13 cellular contexts compared by ENCODE assay signal in genomic region chr2:84870306-84870705, GRCh38. TPM values are rescaled to one million over a fixed set of nuclear protein-coding genes. Genes with fewer than 3 reads are reported as not detected.
A peak's percentile ranks its signal among the peaks of the same experiment; 100 is the strongest.
DNase-seq lines count a peak whose midpoint lies in the region; ATAC-seq and TF ChIP-seq lines count a peak whose summit lies in the region.
"Had no signal": no experiment of that assay in that cellular context is flagged by ENCODE, and none has a peak within 500 bp of the region (broad histone marks: within the 10 kb centered on the region; RNA-seq: fewer than 3 reads in every experiment).

No MANE protein-coding gene starts in this region.

- TF ChIP-seq CTCF in activated CD8-positive, alpha-beta T cell treated with anti-CD3 and anti-CD28 coated beads for 36 hours (IDR thresholded peaks at IDR 0.05), result no peak

- H2BK15ac ChIP-seq in neuronal stem cell (ENCODE audit: low read length), result no peak overlapping the region

- H3K4me2 ChIP-seq in neuronal stem cell (ENCODE audit: insufficient read depth, low read length, poor library complexity, severe bottlenecking), result no peak overlapping the region

- intact Hi-C loops in activated CD8-positive, alpha-beta T cell treated with anti-CD3 and anti-CD28 coated beads for 36 hours (cut with micrococcal nuclease), result no loop called here

- H3K27me3 Mint-ChIP-seq in activated T-cell treated with anti-CD3 and anti-CD28 coated beads, Interleukin-2, amount 50 U/mL, for 24 hours, result no peaks in the 10 kb centered on the region
- no peaks in the 10 kb centered on the region for H3K27me3 Mint-ChIP-seq in activated CD8-positive, alpha-beta T cell treated with anti-CD3 and anti-CD28 coated beads for 36 hours

- peak overlapping the region; percentile 7 for H3K18ac ChIP-seq in neuronal stem cell (ENCODE audit: low read length)

- H3K4me1 ChIP-seq in neuronal stem cell (ENCODE audit: control insufficient read depth in 2 of 2, insufficient read depth in 1 of 2, low read depth in 1 of 2, low read length in 2 of 2), result no peaks in the 10 kb centered on the region
- H3K4me1 ChIP-seq: pancreas had no signal

- no peak overlapping the region for H3K4ac ChIP-seq in neuronal stem cell (ENCODE audit: low read length)

- peak overlapping the region; percentile 32 for H3K9ac ChIP-seq in neuronal stem cell (ENCODE audit: low read depth, low read length, poor library complexity)

- no peak overlapping the region for H2BK120ac ChIP-seq in neuronal stem cell (ENCODE audit: low read depth, low read length)

- H3K9me3 Mint-ChIP-seq in activated T-cell treated with anti-CD3 and anti-CD28 coated beads, Interleukin-2, amount 50 U/mL, for 24 hours, result no peaks in the 10 kb centered on the region
- peaks cover 4% of the 10 kb centered on the region for H3K9me3 Mint-ChIP-seq in activated CD8-positive, alpha-beta T cell treated with anti-CD3 and anti-CD28 coated beads for 36 hours
- H3K9me3 Mint-ChIP-seq: activated T-helper 2 cell treated with anti-CD3 and anti-CD28 coated beads, Interferon-gamma antibody, Interleukin-2, Interleukin-4, amounts not matched to agents 10 μg/mL and 5 μg/mL and 100 μg/mL, durations not matched to agents 14 hours and 24 hours and 36 hours had no signal

- H2AFZ ChIP-seq in neuronal stem cell (ENCODE audit: low read length), result no peak overlapping the region

- H3K14ac ChIP-seq in neuronal stem cell (ENCODE audit: low read length), result no peak overlapping the region

- no peak overlapping the region for H4K8ac ChIP-seq in neuronal stem cell (ENCODE audit: low read depth, low read length)

- H3K9me3 ChIP-seq in neuronal stem cell (replicated peaks in 1 of 2; ENCODE audit: control insufficient read depth in 2 of 2, insufficient read depth in 1 of 2, low read depth in 1 of 2, low read length in 2 of 2), result no peaks in the 10 kb centered on the region
- H3K9me3 ChIP-seq: pancreas had no signal

- H3K23ac ChIP-seq in neuronal stem cell (ENCODE audit: low read depth, low read length, poor library complexity), result no peak overlapping the region

- peak; percentile 31 for DNase-seq in activated T-cell treated with anti-CD3 and anti-CD28 coated beads, Interleukin-2, amount 50 U/mL, for 24 hours
- no peak for DNase-seq in activated T-cell treated with anti-CD3 and anti-CD28 coated beads for 4 hours
- DNase-seq in H7, result peak; percentile 24
- DNase-seq in activated CD8-positive, alpha-beta T cell treated with anti-CD3 and anti-CD28 coated beads for 36 hours, result no peak
- no peak for DNase-seq in neuronal stem cell (ENCODE audit: low spot score)
- no peak for DNase-seq in MV-4-11 (lab: John Stamatoyannopoulos, UW)
- DNase-seq in DMS153 treated with DMSO at 0.1 percent for 48 hours (lab: John Stamatoyannopoulos, UW; ENCODE audit: unreplicated experiment), result no peak
- DNase-seq: DMS153, mammary epithelial cell, NCI-H2171 treated with DMSO at 0.1 percent for 48 hours, pancreas had no signal

- no CpG with 5 or more reads among the region's 11 CpGs for WGBS in neuronal stem cell (ENCODE audit: extremely low coverage in 2 of 2, insufficient read length in 2 of 2, insufficient replicate concordance in 1 of 2), 2 donors

- H3K27ac ChIP-seq in neuronal stem cell (replicated peaks; ENCODE audit: low read length), result no peak overlapping the region
- H3K27ac ChIP-seq: pancreas had no signal

- H3K4me3 ChIP-seq in H7 (ENCODE audit: insufficient read depth, low read depth, low read length), result no peak overlapping the region
- no peak overlapping the region for H3K4me3 ChIP-seq in neuronal stem cell (ENCODE audit: low read length in 2 of 2)
- H3K4me3 ChIP-seq: pancreas had no signal

- H3K36me3 Mint-ChIP-seq in activated T-cell treated with anti-CD3 and anti-CD28 coated beads, Interleukin-2, amount 50 U/mL, for 24 hours (ENCODE audit: low read depth), result peaks cover 64% of the 10 kb centered on the region
- peaks cover 68% of the 10 kb centered on the region for H3K36me3 Mint-ChIP-seq in activated CD8-positive, alpha-beta T cell treated with anti-CD3 and anti-CD28 coated beads for 36 hours (ENCODE audit: low read depth)

- H3K36me3 ChIP-seq in H7 (replicated peaks; ENCODE audit: control insufficient read depth, insufficient read depth, low read length) (no peaks in the 10 kb centered on the region), neuronal stem cell (replicated peaks in 1 of 2; ENCODE audit: control insufficient read depth in 2 of 2, insufficient read depth in 2 of 2, low read length in 2 of 2) (no peaks in the 10 kb centered on the region)
- H3K36me3 ChIP-seq: pancreas had no signal

- POLR2A ChIA-PET in activated CD8-positive, alpha-beta T cell treated with anti-CD3 and anti-CD28 coated beads for 36 hours (lab: Charles Lee), result interaction anchor here (0.8 to 2.3 kb wide), 13 partner anchors 9 to 102 kb away, joined by 3 to 9 read pairs (median 5); partner anchors contain the start of gene TRABD2A

- no peak overlapping the region for H2BK12ac ChIP-seq in neuronal stem cell (ENCODE audit: low read length)

- ATAC-seq in activated CD8-positive, alpha-beta T cell treated with anti-CD3 and anti-CD28 coated beads for 36 hours, result no peak
- no peak for ATAC-seq in HG02623 (IDR thresholded peaks at IDR 0.05; ENCODE audit: unreplicated experiment)
- ATAC-seq: pancreas had no signal

- peaks cover 82% of the 10 kb centered on the region for H3K4me1 Mint-ChIP-seq in activated T-cell treated with anti-CD3 and anti-CD28 coated beads, Interleukin-2, amount 50 U/mL, for 24 hours (ENCODE audit: low read depth)
- peaks cover 77% of the 10 kb centered on the region for H3K4me1 Mint-ChIP-seq in activated CD8-positive, alpha-beta T cell treated with anti-CD3 and anti-CD28 coated beads for 36 hours (ENCODE audit: low read depth)

- H3K27me3 ChIP-seq in H7 (ENCODE audit: control insufficient read depth, insufficient read depth, low read length) (no peaks in the 10 kb centered on the region; the same call in 1 of the 2 replicates), neuronal stem cell (ENCODE audit: control insufficient read depth in 3 of 3, insufficient read depth in 3 of 3, low read depth in 1 of 3, low read length in 3 of 3) (peaks cover 0 to 12% (median 0%) of the 10 kb centered on the region in 3 experiments)
- H3K27me3 ChIP-seq: pancreas had no signal

- H2BK5ac ChIP-seq in neuronal stem cell (ENCODE audit: low read length), result no peak overlapping the region

- H2AK5ac ChIP-seq in neuronal stem cell (ENCODE audit: low read depth, low read length), result no peak overlapping the region

- H3K4me3 Mint-ChIP-seq in activated T-cell treated with anti-CD3 and anti-CD28 coated beads, Interleukin-2, amount 50 U/mL, for 24 hours, result no peak overlapping the region
- no peak overlapping the region for H3K4me3 Mint-ChIP-seq in activated CD8-positive, alpha-beta T cell treated with anti-CD3 and anti-CD28 coated beads for 36 hours

- H4K91ac ChIP-seq in neuronal stem cell (ENCODE audit: low read depth, low read length, poor library complexity), result no peak overlapping the region

- CTCF ChIA-PET in activated CD8-positive, alpha-beta T cell treated with anti-CD3 and anti-CD28 coated beads for 36 hours (lab: Charles Lee), result interaction anchor here (1.1 to 3.4 kb wide), 6 partner anchors 8 to 56 kb away, joined by 3 to 20 read pairs (median 5); partner anchors contain the start of gene TRABD2A

- no peaks in the 10 kb centered on the region for H3K79me1 ChIP-seq in neuronal stem cell (ENCODE audit: low read depth, low read length)

- H3K27ac Mint-ChIP-seq in activated T-cell treated with anti-CD3 and anti-CD28 coated beads, Interleukin-2, amount 50 U/mL, for 24 hours, result peak overlapping the region; percentile 66
- H3K27ac Mint-ChIP-seq in activated CD8-positive, alpha-beta T cell treated with anti-CD3 and anti-CD28 coated beads for 36 hours, result peak overlapping the region; percentile 37
- H3K27ac Mint-ChIP-seq: activated T-helper 2 cell treated with anti-CD3 and anti-CD28 coated beads, Interferon-gamma antibody, Interleukin-2, Interleukin-4, amounts not matched to agents 10 μg/mL and 5 μg/mL and 100 μg/mL, durations not matched to agents 14 hours and 24 hours and 36 hours had no signal

RNA-seq across cellular contexts. Expression of gene TRABD2A, which starts 10.6 kb away (rescaled TPM):
- total RNA-seq in H7 (2014; rRNA removed; shearing (Covaris generic)), result 4.2 and 7.6 TPM in 2 replicates
- 10 to 100 TPM; 56.3 to 56.4 TPM for total RNA-seq in activated CD8-positive, alpha-beta T cell treated with anti-CD3 and anti-CD28 coated beads for 36 hours
- polyA plus RNA-seq in neuronal stem cell (2013, experiment 1 of 2), result 11.7 TPM
- polyA plus RNA-seq in neuronal stem cell (2013, experiment 2 of 2), result 11.8 TPM

RNA-seq across cellular contexts. Expression of gene TMSB10, which starts 35.1 kb away (rescaled TPM):
- total RNA-seq in H7 (2014; rRNA removed; shearing (Covaris generic)), result 1,705 and 2,421 TPM in 2 replicates
- 1,000 to 10,000 TPM; 2,035 to 2,060 TPM for total RNA-seq in activated CD8-positive, alpha-beta T cell treated with anti-CD3 and anti-CD28 coated beads for 36 hours
- polyA plus RNA-seq in neuronal stem cell (2013, experiment 1 of 2), result 1,798 TPM
- 1,767 TPM for polyA plus RNA-seq in neuronal stem cell (2013, experiment 2 of 2)

Comparison
In these comparisons a context has a peak if more than half of its experiments do, and no peak if none do; other contexts are left out.
1. DNase-seq: peak in activated T-cell treated with anti-CD3 and anti-CD28 coated beads, Interleukin-2, amount 50 U/mL, for 24 hours (single experiment) and H7 (single experiment); none in activated T-cell treated with anti-CD3 and anti-CD28 coated beads for 4 hours (single experiment), activated CD8-positive, alpha-beta T cell treated with anti-CD3 and anti-CD28 coated beads for 36 hours (single experiment), neuronal stem cell (single experiment), MV-4-11 (single experiment) and DMS153 treated with DMSO at 0.1 percent for 48 hours (single experiment).